ENCODE assay signal across 9 cellular contexts in genomic region chr2:130798472-130799221, GRCh38. TPM values are rescaled to one million over a fixed set of nuclear protein-coding genes. Genes with fewer than 3 reads are reported as not detected.
A peak's percentile ranks its signal among the peaks of the same experiment; 100 is the strongest.
DNase-seq lines count a peak whose midpoint lies in the region; ATAC-seq and TF ChIP-seq lines count a peak whose summit lies in the region.
"Had no signal": no experiment of that assay in that cellular context is flagged by ENCODE, and none has a peak within 500 bp of the region (broad histone marks: within the 10 kb centered on the region; RNA-seq: fewer than 3 reads in every experiment).

No MANE protein-coding gene starts in this region.

- no peak for TF ChIP-seq CTCF in adrenal gland (IDR thresholded peaks at IDR 0.05)
- TF ChIP-seq CTCF in spleen (IDR thresholded peaks at IDR 0.05 in 8 of 11, conservative IDR thresholded peaks at IDR 0.05 in 3 of 11) = no peak

- H3K4me1 ChIP-seq in adrenal gland (replicated peaks in 1 of 2) (peaks cover 0 to 11% of the 10 kb centered on the region in 2 donors), spleen (peaks cover 5 to 21% (median 16%) of the 10 kb centered on the region in 6 donors)

- H3K9me3 ChIP-seq in MG63 (no peaks in the 10 kb centered on the region), adrenal gland (replicated peaks in 1 of 3) (no peaks in the 10 kb centered on the region), spleen (no peaks in the 10 kb centered on the region)

- ATAC-seq in GM19397 (IDR thresholded peaks at IDR 0.05; ENCODE audit: unreplicated experiment) = no peak

- intact Hi-C loops in adrenal gland (cut with DNase I) (loop anchor here (5.0 kb wide), 2 partner anchors 74 to 124 kb away; no protein-coding TSS in a partner anchor), spleen (cut with DNase I; ENCODE audit: low total_unique reads) (loop anchor here (5.0 kb wide), 1 partner anchor 74 kb away; no protein-coding TSS in a partner anchor)

- DNase-seq in C1 segment of cervical spinal cord (lab: John Stamatoyannopoulos, UW) = peak in 8 of 14 donors; percentile 22 to 62 (median 46)
- DNase-seq in MG63 = no peak
- peak; percentile 56 to 67 (median 65) for DNase-seq in adrenal gland
- DNase-seq in spleen = peak; percentile 83
- DNase-seq in SW480 (ENCODE audit: low spot score) = no peak
- DNase-seq in HPDE6-E6E7 (ENCODE audit: extremely low spot score) = no peak

- H3K27me3 ChIP-seq in MG63 = no peaks in the 10 kb centered on the region
- no peaks in the 10 kb centered on the region for H3K27me3 ChIP-seq in adrenal gland
- peaks cover 0 to 11% (median 0%) of the 10 kb centered on the region in 7 donors for H3K27me3 ChIP-seq in spleen (replicated peaks in 1 of 7)

- H3K27ac ChIP-seq in adrenal gland (peak overlapping the region in 3 of 5 donors; percentile 79 to 91 (median 85)), spleen (peak overlapping the region in 7 of 8 donors; percentile 75 to 97 (median 92))

- WGBS in adrenal gland, 4 donors = 9 to 12% (median 11%) methylated on average over 12 to 30 of the region's 30 CpGs
- 23 to 36% (median 29%) methylated on average over 26 to 30 of the region's 30 CpGs for WGBS in spleen, 5 donors

- no peaks in the 10 kb centered on the region for H3K36me3 ChIP-seq in MG63
- no peaks in the 10 kb centered on the region for H3K36me3 ChIP-seq in adrenal gland (replicated peaks in 1 of 2)
- no peaks in the 10 kb centered on the region for H3K36me3 ChIP-seq in spleen

- TF ChIP-seq POLR2A in adrenal gland (IDR thresholded peaks at IDR 0.05) = no peak
- no peak for TF ChIP-seq POLR2A in spleen (IDR thresholded peaks at IDR 0.05)

- peak overlapping the region; percentile 89 for H3K4me3 ChIP-seq in MG63
- peak overlapping the region in 2 of 4 donors; percentile 73 to 80 for H3K4me3 ChIP-seq in adrenal gland
- peak overlapping the region; percentile 62 for H3K4me3 ChIP-seq in iPS-11a (ENCODE audit: low read depth, low read length)
- peak overlapping the region; percentile 64 to 97 (median 80) for H3K4me3 ChIP-seq in spleen

RNA-seq across cellular contexts. Expression of gene ARHGEF4, which starts 38.1 kb away (rescaled TPM):
- total RNA-seq in MG63 (2014; rRNA removed; shearing (Covaris generic); ENCODE audit: low replicate concordance) = 0.89 and 7.6 TPM in 2 replicates
- total RNA-seq in adrenal gland = 1 to 10 TPM in 7 of 8 donors, under 1 TPM in 1; 0.97 to 8.3 (median 4.2) TPM
- polyA plus RNA-seq in adrenal gland = 10 to 100 TPM in 1 of 3 donors, 1 to 10 TPM in 2; 4.2 to 40.4 (median 6.8) TPM
- total RNA-seq in spleen = under 1 TPM in 5 of 7 donors, not detected in 2; 0.30 to 0.88 (median 0.43) TPM
- polyA plus RNA-seq in spleen = under 1 TPM; 0.19 to 0.52 (median 0.50) TPM

RNA-seq across cellular contexts. Expression of gene AMER3, which starts 43.3 kb away (rescaled TPM):
- not detected in 2 replicates for total RNA-seq in MG63 (2014; rRNA removed; shearing (Covaris generic); ENCODE audit: low replicate concordance)
- total RNA-seq in adrenal gland (1 to 10 TPM in 1 of 8 donors, under 1 TPM in 3, not detected in 4; 0.08 to 1.2 (median 0.56) TPM), spleen (not detected)
- polyA plus RNA-seq in adrenal gland (1 to 10 TPM in 1 of 3 donors, under 1 TPM in 2; 0.13 to 1.2 (median 0.46) TPM), spleen (not detected)
- total RNA-seq: renal cortical epithelial cell had no signal

Comparison
In these comparisons a context has a peak if more than half of its experiments do, and no peak if none do; other contexts are left out.
1. DNase-seq: peak in C1 segment of cervical spinal cord (8 of 14), adrenal gland (7 of 7) and spleen (single experiment); none in MG63 (single experiment), SW480 (single experiment) and HPDE6-E6E7 (single experiment).